8 cellular contexts compared by ENCODE assay signal in the genomic region with DNA sequence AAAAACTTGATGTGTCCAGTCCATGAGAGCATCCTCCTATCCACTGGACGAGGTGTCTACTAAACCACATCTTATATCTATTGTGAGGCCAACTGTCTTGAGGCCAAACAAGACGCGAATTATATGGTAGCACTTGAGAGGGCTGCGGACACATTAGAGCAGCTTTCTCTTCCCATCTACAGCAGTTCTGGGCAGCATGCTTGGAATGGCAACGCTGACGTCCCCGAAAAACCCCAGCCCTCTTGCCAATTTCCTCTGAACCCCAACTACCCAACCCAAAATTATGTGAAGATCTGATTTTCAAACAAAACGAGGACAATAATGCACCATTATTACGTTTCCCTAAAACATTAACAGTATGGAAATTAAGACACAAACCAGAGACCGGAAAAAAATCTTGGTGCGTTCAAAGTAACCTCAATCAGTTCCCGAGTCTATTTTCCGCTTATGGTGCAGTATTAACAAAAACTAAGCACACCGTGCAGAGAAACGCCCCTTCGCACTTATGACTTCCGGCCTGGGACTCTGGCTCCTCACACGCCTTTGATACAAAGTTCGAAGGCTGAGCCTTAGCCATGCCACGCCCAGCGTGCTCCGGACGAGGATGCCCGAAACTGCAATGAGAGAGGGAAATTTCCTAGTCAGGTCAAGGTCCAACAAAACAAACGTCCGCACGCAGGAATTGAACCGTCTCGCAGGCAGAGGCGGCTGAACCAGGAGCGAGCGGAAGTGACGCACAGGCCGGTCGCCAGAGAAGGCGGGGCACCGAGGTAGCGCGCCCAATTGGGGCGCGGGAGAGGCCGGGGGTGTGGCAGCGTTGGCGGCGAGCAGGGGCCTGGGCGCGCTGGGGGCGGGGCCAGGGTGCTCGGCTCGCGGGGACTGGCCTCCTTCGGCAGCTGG. TPM values are rescaled to one million over a fixed set of nuclear protein-coding genes. Genes with fewer than 3 reads are reported as not detected.
A peak's percentile ranks its signal among the peaks of the same experiment; 100 is the strongest.
DNase-seq lines count a peak whose midpoint lies in the region; ATAC-seq and TF ChIP-seq lines count a peak whose summit lies in the region.

No MANE protein-coding gene starts in this region.

- intact Hi-C loops in PC-3 (cut with micrococcal nuclease) = loop anchor here (5.0 kb wide), 1 partner anchor 149 kb away; no protein-coding TSS in a partner anchor

- no peaks in the 10 kb centered on the region for H3K27me3 ChIP-seq in PC-3 (ENCODE audit: low read length)

- TF ChIP-seq POLR2A in erythroblast (IDR thresholded peaks at IDR 0.05; ENCODE audit: low read length) = no peak

- peak overlapping the region; percentile 85 for H3K27ac ChIP-seq in PC-3 (ENCODE audit: low read length)

- H3K27me3 Mint-ChIP-seq in activated T-cell treated with anti-CD3 and anti-CD28 coated beads, Interleukin-2, amount 50 U/mL, for 24 hours = peaks cover 3% of the 10 kb centered on the region

- POLR2A ChIA-PET in PC-3 (lab: Charles Lee; ENCODE audit: unreplicated experiment) = interaction anchor here (0.5 kb wide), 1 partner anchor 1934 kb away, joined by 3 read pairs; no protein-coding TSS in a partner anchor

- peak overlapping the region; percentile 99 for H3K27ac Mint-ChIP-seq in activated T-cell treated with anti-CD3 and anti-CD28 coated beads, Interleukin-2, amount 50 U/mL, for 24 hours

- peak overlapping the region; percentile 96 for H3K4me3 Mint-ChIP-seq in activated T-cell treated with anti-CD3 and anti-CD28 coated beads, Interleukin-2, amount 50 U/mL, for 24 hours

- H3K9me3 ChIP-seq in PC-3 (ENCODE audit: low read length) = no peaks in the 10 kb centered on the region

- peaks cover 28% of the 10 kb centered on the region for H3K4me1 ChIP-seq in PC-3 (ENCODE audit: insufficient read depth, low read length)

- H3K4me2 ChIP-seq in PC-3 (ENCODE audit: low read length) = peak overlapping the region; percentile 93

- H3K9me3 Mint-ChIP-seq in activated T-cell treated with anti-CD3 and anti-CD28 coated beads, Interleukin-2, amount 50 U/mL, for 24 hours = no peaks in the 10 kb centered on the region

- H3K36me3 ChIP-seq in PC-3 (ENCODE audit: low read depth, low read length) = no peaks in the 10 kb centered on the region

- H3K79me2 ChIP-seq in PC-3 (ENCODE audit: low read length) = peaks cover 39% of the 10 kb centered on the region

- peak; percentile 96 for DNase-seq in DMS 273 (lab: John Stamatoyannopoulos, UW; ENCODE audit: unreplicated experiment)
- peak; percentile 84 for DNase-seq in Jurkat, Clone E6-1 (ENCODE audit: low read depth, low spot score)
- DNase-seq in PC-3 = peak; percentile 92
- peak; percentile 98 for DNase-seq in activated T-cell treated with anti-CD3 and anti-CD28 coated beads, Interleukin-2, amount 50 U/mL, for 24 hours
- DNase-seq in erythroblast (lab: John Stamatoyannopoulos, UW) = peak; percentile 96 to 98
- DNase-seq in mucosa of gallbladder (ENCODE audit: low spot score) = peak; percentile 98
- peak; percentile 96 for DNase-seq in stimulated activated CD8-positive, alpha-beta memory T cell treated with anti-CD3 and anti-CD28 coated beads, Interleukin-4, amount 100 ng/mL, for 24 hours (ENCODE audit: low read depth)

- peaks cover 8% of the 10 kb centered on the region for H4K20me1 ChIP-seq in PC-3 (ENCODE audit: low read length)

- H3K9ac ChIP-seq in PC-3 (ENCODE audit: low read length) = peak overlapping the region; percentile 96

- H3K4me3 ChIP-seq in Jurkat, Clone E6-1 (ENCODE audit: low read length) = peak overlapping the region; percentile 79
- H3K4me3 ChIP-seq in PC-3 (ENCODE audit: low read length) = peak overlapping the region; percentile 99

- peak; percentile 89 for ATAC-seq in GM21717 (IDR thresholded peaks at IDR 0.05; ENCODE audit: unreplicated experiment)
- ATAC-seq in PC-3 = peak; percentile 92

- no peaks in the 10 kb centered on the region for H3K9me2 ChIP-seq in PC-3 (replicated peaks; ENCODE audit: low read length)

- H3F3A ChIP-seq in PC-3 (ENCODE audit: low read length, unreplicated experiment) = no peaks in the 10 kb centered on the region

- peak overlapping the region; percentile 99 for H2AFZ ChIP-seq in PC-3 (ENCODE audit: low read length)

- TSS peak; percentile 83 for BruUV-seq in PC-3 (replicated peaks; lab: Mats Ljungman, UMichigan)

- CTCF ChIA-PET in PC-3 (lab: Charles Lee) = interaction anchor here (0.8 kb wide), 1 partner anchor 131 kb away, joined by 3 read pairs; no protein-coding TSS in a partner anchor

- peaks cover 40% of the 10 kb centered on the region for H3K4me1 Mint-ChIP-seq in activated T-cell treated with anti-CD3 and anti-CD28 coated beads, Interleukin-2, amount 50 U/mL, for 24 hours (ENCODE audit: low read depth)

- TF ChIP-seq CTCF in PC-3 (conservative IDR thresholded peaks at IDR 0.05; ENCODE audit: low read depth, low read length) = no peak

- H3K36me3 Mint-ChIP-seq in activated T-cell treated with anti-CD3 and anti-CD28 coated beads, Interleukin-2, amount 50 U/mL, for 24 hours (ENCODE audit: low read depth) = peaks cover 11% of the 10 kb centered on the region

RNA-seq across cellular contexts. Expression of a gene that starts 0.5 kb away (rescaled TPM):
- 24.9 TPM for polyA plus RNA-seq in Jurkat, Clone E6-1 (2012; ENCODE audit: insufficient read depth, insufficient read length)
- total RNA-seq in PC-3 (2014; rRNA removed) (21.3 and 34.6 TPM in 2 replicates), mucosa of gallbladder (26.1 TPM)

RNA-seq across cellular contexts. Expression of a gene that starts 54.6 kb away (rescaled TPM):
- polyA plus RNA-seq in Jurkat, Clone E6-1 (2012; ENCODE audit: insufficient read depth, insufficient read length) = 17.0 TPM
- 9.4 and 12.5 TPM in 2 replicates for total RNA-seq in PC-3 (2014; rRNA removed)
- 9.6 TPM for total RNA-seq in mucosa of gallbladder

Comparison
In these comparisons a context has a peak if more than half of its experiments do, and no peak if none do; other contexts are left out.
1. Peak in every context shown above with its lines: DNase-seq, ATAC-seq, H3K4me3 ChIP-seq and H3K27ac ChIP-seq.